In the genomic region with DNA sequence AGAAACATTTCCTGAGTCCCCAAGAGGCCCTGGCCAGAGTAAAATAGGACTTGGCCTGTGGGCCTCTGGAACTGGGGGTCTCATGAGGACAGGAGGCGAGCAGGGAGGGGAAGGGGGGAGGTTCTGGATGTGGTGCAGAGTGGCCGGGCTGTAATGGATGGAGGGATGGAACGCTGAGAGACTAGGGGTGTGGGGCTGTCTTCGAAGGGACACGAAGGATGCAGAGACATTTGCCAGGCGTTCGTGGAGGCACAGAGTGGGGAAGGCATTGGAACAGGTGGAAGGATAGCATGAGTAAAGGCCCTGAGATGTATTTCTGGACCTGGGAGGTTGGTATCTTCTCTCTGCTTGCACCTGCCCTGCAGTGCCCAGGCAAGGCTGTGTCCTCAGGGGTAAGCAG, we compare ENCODE assay signal across 23 cellular contexts. TPM values are rescaled to one million over a fixed set of nuclear protein-coding genes. Genes with fewer than 3 reads are reported as not detected.
"Had no signal": no experiment of that assay in that cellular context is flagged by ENCODE, and none has a peak within 500 bp of the region (broad histone marks: within the 10 kb centered on the region; RNA-seq: fewer than 3 reads in every experiment).

No MANE protein-coding gene starts in this region.

- H3K36me3 Mint-ChIP-seq: naive thymus-derived CD4-positive, alpha-beta T cell; stimulated activated effector memory CD8-positive, alpha-beta T cell treated with anti-CD3 and anti-CD28 coated beads, Interleukin-12 subunit alpha, Interleukin-12 subunit beta, amount 100 ng/mL, for 72 hours had no signal

- H3K36me3 ChIP-seq: esophagus squamous epithelium, gastroesophageal sphincter, neutrophil, tibial artery, upper lobe of left lung, vagina had no signal

- H3K9me3 Mint-ChIP-seq: naive thymus-derived CD4-positive, alpha-beta T cell; nephron progenitor cell; stimulated activated effector memory CD8-positive, alpha-beta T cell treated with anti-CD3 and anti-CD28 coated beads, Interleukin-12 subunit alpha, Interleukin-12 subunit beta, amount 100 ng/mL, for 72 hours; stimulated activated naive CD8-positive, alpha-beta T cell treated with anti-CD3 and anti-CD28 coated beads, Interleukin-15, Interleukin-2, amounts not matched to agents 100 ng/mL and 50 ng/mL, for 24 hours had no signal

- H3K4me3 Mint-ChIP-seq: nephron progenitor cell; stimulated activated effector memory CD8-positive, alpha-beta T cell treated with anti-CD3 and anti-CD28 coated beads, Interleukin-12 subunit alpha, Interleukin-12 subunit beta, amount 100 ng/mL, for 72 hours; stimulated activated naive CD8-positive, alpha-beta T cell treated with anti-CD3 and anti-CD28 coated beads, Interleukin-15, Interleukin-2, amounts not matched to agents 100 ng/mL and 50 ng/mL, for 24 hours had no signal

- H3K27ac Mint-ChIP-seq: naive thymus-derived CD4-positive, alpha-beta T cell; nephron progenitor cell; stimulated activated effector memory CD8-positive, alpha-beta T cell treated with anti-CD3 and anti-CD28 coated beads, Interleukin-12 subunit alpha, Interleukin-12 subunit beta, amount 100 ng/mL, for 72 hours; stimulated activated naive CD8-positive, alpha-beta T cell treated with anti-CD3 and anti-CD28 coated beads, Interleukin-15, Interleukin-2, amounts not matched to agents 100 ng/mL and 50 ng/mL, for 24 hours had no signal

- H3K4me1 ChIP-seq: vagina had no signal

- H3K27me3 ChIP-seq: esophagus squamous epithelium, neutrophil, upper lobe of left lung, vagina had no signal

- H3K4me3 ChIP-seq: esophagus squamous epithelium, gastroesophageal sphincter, lung, smooth muscle cell, tibial artery, upper lobe of left lung, vagina had no signal

- H3K27ac ChIP-seq: epithelial cell of prostate, esophagus squamous epithelium, gastroesophageal sphincter, neutrophil, tibial artery, upper lobe of left lung, vagina had no signal

- DNase-seq: effector memory CD4-positive, alpha-beta T cell; esophagus squamous epithelium; foreskin fibroblast; kidney; left cardiac atrium; left ventricle myocardium superior; mesendoderm; naive thymus-derived CD4-positive, alpha-beta T cell; nephron progenitor cell; stimulated activated CD4-positive, alpha-beta T cell treated with anti-CD3 and anti-CD28 coated beads, Interleukin-4, amount 100 ng/mL, for 1 hour; stimulated activated CD8-positive, alpha-beta memory T cell treated with anti-CD3 and anti-CD28 coated beads, Interleukin-4, amount 100 ng/mL, for 48 hours; tibial artery; upper lobe of left lung had no signal

- H3K9me3 ChIP-seq: esophagus squamous epithelium, gastroesophageal sphincter, neutrophil, tibial artery, upper lobe of left lung, vagina had no signal

RNA-seq across cellular contexts. Expression of a gene that starts 2.1 kb away (rescaled TPM):
- total RNA-seq: esophagus squamous epithelium; gastroesophageal sphincter; kidney; left cardiac atrium; left ventricle myocardium superior; lung; mononuclear cell; naive thymus-derived CD4-positive, alpha-beta T cell; pulmonary artery endothelial cell; upper lobe of left lung; vagina had no signal
- polyA plus RNA-seq: lung; naive thymus-derived CD4-positive, alpha-beta T cell had no signal
